In the genomic region with DNA sequence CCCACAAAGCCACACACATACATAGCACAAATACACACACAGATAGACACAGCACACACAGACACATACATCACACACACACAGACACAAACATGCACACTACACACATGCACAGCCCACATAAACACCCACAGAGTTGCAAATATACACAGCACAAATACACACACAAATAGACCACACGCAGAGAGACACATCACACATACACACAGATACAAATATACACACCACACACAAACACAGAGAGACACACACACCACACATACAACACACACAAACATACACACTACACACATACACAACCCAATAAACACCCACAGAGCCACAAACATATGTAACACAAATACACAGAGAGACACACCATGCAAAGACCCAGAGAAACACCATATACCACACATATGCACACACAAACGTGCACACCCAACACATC, we compare ENCODE assay signal across 23 cellular contexts.
DNase-seq lines count a peak whose midpoint lies in the region; ATAC-seq, FAIRE-seq and TF ChIP-seq lines count a peak whose summit lies in the region.
"Had no signal": no experiment of that assay in that cellular context is flagged by ENCODE, and none has a peak within 500 bp of the region (broad histone marks: within the 10 kb centered on the region; RNA-seq: fewer than 3 reads in every experiment).

No MANE protein-coding gene starts in this region.

- no peaks in the 10 kb centered on the region for H3K9me2 ChIP-seq in GM23248 (ENCODE audit: insufficient read depth)

- no peaks in the 10 kb centered on the region for H3K36me3 ChIP-seq in keratinocyte (ENCODE audit: control insufficient read depth in 2 of 2, extremely low read depth in 1 of 2, insufficient read depth in 2 of 2, low read length in 2 of 2)
- H3K36me3 ChIP-seq in gastrocnemius medialis: no peaks in the 10 kb centered on the region
- H3K36me3 ChIP-seq in GM23248 (ENCODE audit: low read depth): no peaks in the 10 kb centered on the region
- H3K36me3 ChIP-seq in CD8-positive, alpha-beta T cell (ENCODE audit: insufficient read depth, low read length): no peaks in the 10 kb centered on the region
- H3K36me3 ChIP-seq: BE2C, cardiac muscle cell, esophagus squamous epithelium, SJSA1, upper lobe of right lung had no signal

- no peak overlapping the region for H3K4me3 Mint-ChIP-seq in brain
- no peak overlapping the region for H3K4me3 Mint-ChIP-seq in activated T-cell treated with anti-CD3 and anti-CD28 coated beads, Interleukin-2, amount 50 U/mL, for 4 hours
- H3K4me3 Mint-ChIP-seq in CD8-positive, alpha-beta T cell: no peak overlapping the region
- H3K4me3 Mint-ChIP-seq: activated CD4-positive, alpha-beta T cell treated with anti-CD3 and anti-CD28 coated beads for 36 hours; activated CD8-positive, alpha-beta T cell treated with anti-CD3 and anti-CD28 coated beads, Interleukin-2, amount 10 ng/mL, durations not matched to agents 7 days and 5 days; activated naive CD4-positive, alpha-beta T cell treated with anti-CD3 and anti-CD28 coated beads, Interleukin-2, amount 50 U/mL, for 24 hours; dendritic cell treated with granulocyte-macrophage colony-stimulating factor and Interleukin-4, amounts not matched to agents 40 ng/mL and 50 ng/mL, for 4 days had no signal

- H3K79me2 ChIP-seq in keratinocyte (ENCODE audit: control insufficient read depth, insufficient read depth, low read length) (no peaks in the 10 kb centered on the region), GM23248 (ENCODE audit: insufficient read depth) (no peaks in the 10 kb centered on the region)

- H4K20me1 ChIP-seq in keratinocyte (ENCODE audit: control insufficient read depth, extremely low read depth, insufficient read depth, low read length): no peaks in the 10 kb centered on the region
- H4K20me1 ChIP-seq in GM23248 (ENCODE audit: insufficient read depth): no peaks in the 10 kb centered on the region

- H3K9me1 ChIP-seq in keratinocyte (ENCODE audit: control insufficient read depth, extremely low read depth, insufficient read depth, low read length): no peaks in the 10 kb centered on the region

- H3K27ac Mint-ChIP-seq in brain: peak overlapping the region; percentile 0 to 67 (median 5)
- no peak overlapping the region for H3K27ac Mint-ChIP-seq in CD8-positive, alpha-beta T cell
- H3K27ac Mint-ChIP-seq: activated CD4-positive, alpha-beta T cell treated with anti-CD3 and anti-CD28 coated beads for 36 hours; activated CD8-positive, alpha-beta T cell treated with anti-CD3 and anti-CD28 coated beads, Interleukin-2, amount 10 ng/mL, durations not matched to agents 7 days and 5 days; activated naive CD4-positive, alpha-beta T cell treated with anti-CD3 and anti-CD28 coated beads, Interleukin-2, amount 50 U/mL, for 24 hours; dendritic cell treated with granulocyte-macrophage colony-stimulating factor and Interleukin-4, amounts not matched to agents 40 ng/mL and 50 ng/mL, for 4 days had no signal

- H3K4me3 ChIP-seq in keratinocyte (ENCODE audit: control insufficient read depth in 2 of 3, extremely low read depth in 1 of 3, insufficient read depth in 2 of 3, low read depth in 1 of 3, low read length in 3 of 3) (no peak overlapping the region), gastrocnemius medialis (no peak overlapping the region), GM23248 (no peak overlapping the region)
- H3K4me3 ChIP-seq in CD8-positive, alpha-beta T cell (ENCODE audit: low read depth, low read length): no peak overlapping the region
- H3K4me3 ChIP-seq: cardiac muscle cell, esophagus squamous epithelium, SJSA1, upper lobe of right lung had no signal

- FAIRE-seq in HTR-8/SVneo (lab: Jason Lieb, UNC) (peak; percentile 81), keratinocyte (lab: Jason Lieb, UNC) (peak; percentile 26)

- in situ Hi-C loops in gastrocnemius medialis (cut with MboI; ENCODE audit: low sequenced_read_pairs in 4 of 4): no loop called here
- in situ Hi-C loops in GM23248 (cut with MboI): no loop called here

- TF ChIP-seq CTCF in brain (conservative IDR thresholded peaks at IDR 0.05) (no peak), keratinocyte (optimal IDR thresholded peaks at IDR 0.05 in 1 of 3, IDR thresholded peaks at IDR 0.05 in 1 of 3, conservative IDR thresholded peaks at IDR 0.05 in 1 of 3; ENCODE audit: extremely low read depth in 1 of 3, insufficient read depth in 2 of 3, low read length in 3 of 3) (no peak), gastrocnemius medialis (IDR thresholded peaks at IDR 0.05 in 4 of 5, conservative IDR thresholded peaks at IDR 0.05 in 1 of 5) (no peak)
- no peak for TF ChIP-seq CTCF in CD8-positive, alpha-beta T cell (IDR thresholded peaks at IDR 0.05)

- WGBS in GM23248 (ENCODE audit: low coverage in 1 of 2, low lambda C conversion rate in 2 of 2, missing lambda C conversion rate in 2 of 2), 2 experiments: 70 to 78% methylated on average over 2 of the region's 2 CpGs

- H3K9ac ChIP-seq in keratinocyte (ENCODE audit: control insufficient read depth, extremely low read depth, insufficient read depth, low read length) (no peak overlapping the region), GM23248 (no peak overlapping the region)

- no peak overlapping the region for H3K27ac ChIP-seq in keratinocyte (ENCODE audit: control insufficient read depth, insufficient read depth, low read length)
- H3K27ac ChIP-seq in gastrocnemius medialis: peak overlapping the region; percentile 69 to 75 (median 74)
- no peak overlapping the region for H3K27ac ChIP-seq in GM23248
- no peak overlapping the region for H3K27ac ChIP-seq in CD8-positive, alpha-beta T cell (ENCODE audit: low read depth, low read length)
- H3K27ac ChIP-seq: cardiac muscle cell, esophagus squamous epithelium, foreskin keratinocyte, SJSA1, upper lobe of right lung had no signal

- H3K9me3 Mint-ChIP-seq in brain: no peaks in the 10 kb centered on the region
- H3K9me3 Mint-ChIP-seq in activated T-cell treated with anti-CD3 and anti-CD28 coated beads, Interleukin-2, amount 50 U/mL, for 4 hours: no peaks in the 10 kb centered on the region
- no peaks in the 10 kb centered on the region for H3K9me3 Mint-ChIP-seq in CD8-positive, alpha-beta T cell
- H3K9me3 Mint-ChIP-seq: activated naive CD4-positive, alpha-beta T cell treated with anti-CD3 and anti-CD28 coated beads, Interleukin-2, amount 50 U/mL, for 24 hours; dendritic cell treated with granulocyte-macrophage colony-stimulating factor and Interleukin-4, amounts not matched to agents 40 ng/mL and 50 ng/mL, for 4 days had no signal

- CTCF ChIA-PET in CD8-positive, alpha-beta T cell (lab: Charles Lee): no interaction called here

- intact Hi-C loops in gastrocnemius medialis (cut with DNase I; ENCODE audit: low total_unique reads): loop anchor here (2.0 to 10.0 kb wide), 2 partner anchors 114 to 158 kb away; partner anchors contain the start of gene GLUL
- intact Hi-C loops in CD8-positive, alpha-beta T cell (cut with DNase I, micrococcal nuclease): no loop called here

- H3F3A ChIP-seq in GM23248 (ENCODE audit: insufficient read depth): no peaks in the 10 kb centered on the region

- no peaks in the 10 kb centered on the region for H3K9me3 ChIP-seq in keratinocyte (ENCODE audit: control insufficient read depth, low read depth, low read length)
- H3K9me3 ChIP-seq in gastrocnemius medialis: no peaks in the 10 kb centered on the region
- H3K9me3 ChIP-seq in GM23248 (ENCODE audit: low read depth): no peaks in the 10 kb centered on the region
- H3K9me3 ChIP-seq in CD8-positive, alpha-beta T cell (ENCODE audit: low read length): no peaks in the 10 kb centered on the region
- H3K9me3 ChIP-seq: BE2C, esophagus squamous epithelium, SJSA1, upper lobe of right lung had no signal

- H3K4me1 Mint-ChIP-seq in brain: peaks cover 33% of the 10 kb centered on the region
- H3K4me1 Mint-ChIP-seq in activated T-cell treated with anti-CD3 and anti-CD28 coated beads, Interleukin-2, amount 50 U/mL, for 4 hours (ENCODE audit: low read depth): peaks cover 15% of the 10 kb centered on the region
- peaks cover 16% of the 10 kb centered on the region for H3K4me1 Mint-ChIP-seq in CD8-positive, alpha-beta T cell (ENCODE audit: low read depth)

- POLR2A ChIA-PET in CD8-positive, alpha-beta T cell (lab: Charles Lee): no interaction called here

- dilution Hi-C loops in keratinocyte (cut with MboI; ENCODE audit: extremely low pct_ligation_motif_present, low sequenced_read_pairs): no loop called here

- H3K36me3 Mint-ChIP-seq in brain: no peaks in the 10 kb centered on the region
- no peaks in the 10 kb centered on the region for H3K36me3 Mint-ChIP-seq in activated T-cell treated with anti-CD3 and anti-CD28 coated beads, Interleukin-2, amount 50 U/mL, for 4 hours (ENCODE audit: insufficient read depth)
- H3K36me3 Mint-ChIP-seq in CD8-positive, alpha-beta T cell: no peaks in the 10 kb centered on the region
- H3K36me3 Mint-ChIP-seq: activated naive CD4-positive, alpha-beta T cell treated with anti-CD3 and anti-CD28 coated beads, Interleukin-2, amount 50 U/mL, for 24 hours had no signal

- no peaks in the 10 kb centered on the region for H3K27me3 Mint-ChIP-seq in brain
- no peaks in the 10 kb centered on the region for H3K27me3 Mint-ChIP-seq in activated T-cell treated with anti-CD3 and anti-CD28 coated beads, Interleukin-2, amount 50 U/mL, for 4 hours (ENCODE audit: low read depth)
- H3K27me3 Mint-ChIP-seq in CD8-positive, alpha-beta T cell (ENCODE audit: low read depth): no peaks in the 10 kb centered on the region
- H3K27me3 Mint-ChIP-seq: activated CD4-positive, alpha-beta T cell treated with anti-CD3 and anti-CD28 coated beads for 36 hours; activated naive CD4-positive, alpha-beta T cell treated with anti-CD3 and anti-CD28 coated beads, Interleukin-2, amount 50 U/mL, for 24 hours; dendritic cell treated with granulocyte-macrophage colony-stimulating factor and Interleukin-4, amounts not matched to agents 40 ng/mL and 50 ng/mL, for 4 days had no signal

- H3K27me3 ChIP-seq in keratinocyte (ENCODE audit: control insufficient read depth, extremely low read depth, insufficient read depth, low read length) (no peaks in the 10 kb centered on the region), gastrocnemius medialis (no peaks in the 10 kb centered on the region), GM23248 (replicated peaks; ENCODE audit: insufficient read depth) (0 out of 2 replicates have a peak, but pooled peaks cover 3% of the 10 kb centered on the region)
- H3K27me3 ChIP-seq in CD8-positive, alpha-beta T cell (ENCODE audit: insufficient read depth, low read length): no peaks in the 10 kb centered on the region
- H3K27me3 ChIP-seq: esophagus squamous epithelium, foreskin keratinocyte, SJSA1, upper lobe of right lung had no signal

- TF ChIP-seq POLR2A in gastrocnemius medialis (IDR thresholded peaks at IDR 0.05): peak in 1 of 2 donors; percentile 2

- no peak for ATAC-seq in gastrocnemius medialis
- no peak for ATAC-seq in activated T-cell treated with anti-CD3 and anti-CD28 coated beads, Interleukin-2, amount 50 U/mL, for 4 hours
- ATAC-seq in CD8-positive, alpha-beta T cell: no peak
- no peak for ATAC-seq in HG02970 (IDR thresholded peaks at IDR 0.05; ENCODE audit: low FRiP score, unreplicated experiment)
- ATAC-seq: activated CD8-positive, alpha-beta T cell treated with anti-CD3 and anti-CD28 coated beads, Interleukin-2, amount 10 ng/mL, durations not matched to agents 7 days and 5 days had no signal

- no peak for DNase-seq in HTR-8/SVneo (ENCODE audit: insufficient read length, low spot score)
- no peak for DNase-seq in keratinocyte (ENCODE audit: low read depth, low spot score)
- no peak for DNase-seq in gastrocnemius medialis
- DNase-seq in GM23248: no peak
- no peak for DNase-seq in activated T-cell treated with anti-CD3 and anti-CD28 coated beads, Interleukin-2, amount 50 U/mL, for 4 hours
- no peak for DNase-seq in CD8-positive, alpha-beta T cell
- DNase-seq: activated CD4-positive, alpha-beta T cell treated with anti-CD3 and anti-CD28 coated beads for 36 hours; activated CD8-positive, alpha-beta T cell treated with anti-CD3 and anti-CD28 coated beads, Interleukin-2, amount 10 ng/mL, durations not matched to agents 7 days and 5 days; BE2C; DMS 273 treated with DMSO at 0.1 percent for 48 hours; esophagus squamous epithelium; NCI-H1048; RPMI8226; stimulated activated CD4-positive, alpha-beta T cell treated with anti-CD3 and anti-CD28 coated beads, Interleukin-12 subunit alpha, Interleukin-12 subunit beta, amount 100 ng/mL, for 4 hours; stimulated activated CD4-positive, alpha-beta T cell treated with anti-CD3 and anti-CD28 coated beads, Interleukin-2, amount 100 ng/mL, for 48 hours; upper lobe of right lung had no signal

- H3K4me1 ChIP-seq in keratinocyte (ENCODE audit: control insufficient read depth, extremely low read depth, insufficient read depth, low read length) (peaks cover 11% of the 10 kb centered on the region), gastrocnemius medialis (peaks cover 0 to 12% of the 10 kb centered on the region in 2 donors), GM23248 (ENCODE audit: insufficient read depth) (no peaks in the 10 kb centered on the region)
- peaks cover 11% of the 10 kb centered on the region for H3K4me1 ChIP-seq in CD8-positive, alpha-beta T cell (ENCODE audit: insufficient read depth, low read length)
- H3K4me1 ChIP-seq: BE2C, SJSA1 had no signal

- H2AFZ ChIP-seq in keratinocyte (ENCODE audit: control insufficient read depth, low read length) (no peak overlapping the region), GM23248 (no peak overlapping the region)

- H3K4me2 ChIP-seq in keratinocyte (ENCODE audit: control insufficient read depth, extremely low read depth, insufficient read depth, low read depth, low read length): no peak overlapping the region
- H3K4me2 ChIP-seq in GM23248 (ENCODE audit: unreplicated experiment): no peak overlapping the region

Comparison
In these comparisons a context has a peak if more than half of its experiments do, and no peak if none do; other contexts are left out.
1. H3K27ac ChIP-seq: peak in gastrocnemius medialis (4 of 4); none in keratinocyte (single experiment), GM23248 (single experiment) and CD8-positive, alpha-beta T cell (single experiment).